ENCODE assay signal across 20 cellular contexts in the genomic region with DNA sequence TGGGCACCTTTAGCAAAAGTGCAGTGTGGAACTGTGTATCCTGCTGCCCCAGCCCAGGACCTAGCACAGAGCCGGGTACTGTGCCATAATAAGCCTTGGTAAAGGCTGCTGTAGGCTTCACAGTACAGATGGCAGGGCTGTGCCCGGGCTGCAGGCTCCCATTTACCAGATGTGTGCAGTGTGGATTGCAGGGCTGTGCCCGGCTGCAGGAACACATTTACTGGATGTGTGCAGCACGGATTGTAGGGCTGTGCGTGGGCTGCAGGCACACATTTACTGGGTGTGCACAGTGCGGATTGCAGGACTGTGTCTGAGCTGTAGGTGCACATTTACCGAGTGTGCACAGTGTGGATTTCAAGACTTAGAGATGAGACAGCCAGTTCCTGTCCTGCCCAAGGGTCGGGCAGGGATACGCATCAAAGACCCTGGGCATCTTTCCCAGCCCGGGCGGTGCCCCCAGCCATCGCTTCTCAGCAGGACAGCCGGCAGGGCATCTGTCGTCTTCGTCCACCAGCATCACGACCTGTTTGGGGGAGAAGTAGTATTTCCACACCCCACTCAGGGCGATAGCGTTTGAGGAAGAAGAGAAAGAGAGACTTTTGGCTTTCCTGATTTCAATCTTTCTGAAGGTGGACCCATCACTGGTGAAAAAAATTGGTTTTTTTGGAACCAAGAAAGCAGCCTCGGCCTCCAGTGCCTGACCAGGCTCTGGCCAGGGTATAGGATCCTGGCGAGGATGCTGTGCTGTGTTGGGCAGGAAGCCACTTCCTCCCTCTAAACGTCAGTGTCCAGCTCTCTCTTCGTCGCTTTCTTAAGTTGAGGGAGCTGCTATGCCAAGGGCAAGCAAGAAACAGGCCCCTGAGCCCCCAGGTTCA.
DNase-seq lines count a peak whose midpoint lies in the region; ATAC-seq, FAIRE-seq and TF ChIP-seq lines count a peak whose summit lies in the region.
"Had no signal": no experiment of that assay in that cellular context is flagged by ENCODE, and none has a peak within 500 bp of the region (broad histone marks: within the 10 kb centered on the region; RNA-seq: fewer than 3 reads in every experiment).

No MANE protein-coding gene starts in this region.

- POLR2A ChIA-PET in H1 (lab: Charles Lee; ENCODE audit: partially characterized antibody): no interaction called here

- no peak overlapping the region for H3K23ac ChIP-seq in H1 (ENCODE audit: insufficient read length)

- H3K9ac ChIP-seq in H1 (replicated peaks in 1 of 4; ENCODE audit: extremely low read depth in 1 of 4, low read depth in 3 of 4, low read length in 3 of 4): no peak overlapping the region

- TF ChIP-seq CTCF in H1 (IDR thresholded peaks at IDR 0.05; ENCODE audit: control extremely low read depth in 1 of 3, insufficient read depth in 1 of 3, low read depth in 1 of 3, low read length in 3 of 3) (no peak), psoas muscle (IDR thresholded peaks at IDR 0.05) (no peak)

- H2BK20ac ChIP-seq in H1 (ENCODE audit: low read length): no peak overlapping the region

- no peak for TF ChIP-seq POLR2A in H1 (IDR thresholded peaks at IDR 0.05; ENCODE audit: control extremely low read depth in 1 of 2, low read depth in 2 of 2, low read length in 2 of 2)

- no peak overlapping the region for H3K4ac ChIP-seq in H1 (replicated peaks; ENCODE audit: insufficient read length, low read depth, low read length)

- H2BK12ac ChIP-seq in H1 (ENCODE audit: low read depth, low read length): 0 out of 2 replicates have a peak overlapping the region, but pooled peaks have one; percentile 65

- H4K91ac ChIP-seq in H1 (replicated peaks; ENCODE audit: insufficient read length, low read length): no peak overlapping the region

- H2AK5ac ChIP-seq in H1 (ENCODE audit: low read depth, low read length): peak overlapping the region; percentile 76; the same call in 1 of the 2 replicates

- H3K18ac ChIP-seq in H1 (ENCODE audit: extremely low read depth, low read length): no peak overlapping the region

- DNase-seq in G401 (ENCODE audit: low spot score): peak; percentile 72
- peak; percentile 39 for DNase-seq in NCI-H1694 treated with DMSO at 0.1 percent for 48 hours (lab: John Stamatoyannopoulos, UW)
- DNase-seq in H1 (ENCODE audit: low read depth in 1 of 2, low spot score in 2 of 2): no peak
- DNase-seq in psoas muscle: peak in 1 of 2 donors; percentile 36
- DNase-seq in NCI-H2227 (lab: John Stamatoyannopoulos, UW; ENCODE audit: unreplicated experiment): no peak
- no peak for DNase-seq in effector memory CD4-positive, alpha-beta T cell
- DNase-seq in dermis blood vessel endothelial cell: no peak
- DNase-seq: activated CD4-positive, CD25-positive, alpha-beta regulatory T cell; activated CD8-positive, alpha-beta T cell treated with anti-CD3 and anti-CD28 coated beads, Interleukin-2, amount 10 ng/mL, durations not matched to agents 7 days and 5 days; activated naive CD4-positive, alpha-beta T cell treated with anti-CD3 and anti-CD28 coated beads, Interleukin-2, amount 10 ng/mL, durations not matched to agents 7 days and 5 days; activated T-cell treated with anti-CD3 and anti-CD28 coated beads, Interleukin-2, amount 50 U/mL, for 24 hours; anterior cingulate cortex; effector memory CD8-positive, alpha-beta T cell; head of caudate nucleus; NCI-H526; ovary; stimulated activated CD4-positive, alpha-beta T cell treated with anti-CD3 and anti-CD28 coated beads, Interleukin-2, amount 100 ng/mL, for 48 hours had no signal

- H3K9me3 ChIP-seq in H1 (ENCODE audit: insufficient read depth in 2 of 2, low read depth in 1 of 2, low read length in 1 of 2) (no peaks in the 10 kb centered on the region), psoas muscle (no peaks in the 10 kb centered on the region)
- H3K9me3 ChIP-seq in effector memory CD4-positive, alpha-beta T cell (ENCODE audit: control insufficient read depth, low read length): no peaks in the 10 kb centered on the region
- H3K9me3 ChIP-seq: ovary, SJSA1 had no signal

- H3K36me3 ChIP-seq in H1 (ENCODE audit: control insufficient read depth in 2 of 4, insufficient read depth in 4 of 4, low read length in 3 of 4): no peaks in the 10 kb centered on the region
- H3K36me3 ChIP-seq in psoas muscle (ENCODE audit: insufficient read depth in 1 of 2, low read depth in 1 of 2): no peaks in the 10 kb centered on the region
- H3K36me3 ChIP-seq in effector memory CD4-positive, alpha-beta T cell (ENCODE audit: control insufficient read depth, insufficient read depth, low read length): no peaks in the 10 kb centered on the region
- H3K36me3 ChIP-seq: ovary, SJSA1 had no signal

- no peak overlapping the region for H3K4me2 ChIP-seq in H1 (ENCODE audit: insufficient read depth in 1 of 2, low read depth in 2 of 2, low read length in 2 of 2)

- peak in 3 of 4 donors; percentile 12 to 28 (median 17) for ATAC-seq in psoas muscle
- no peak for ATAC-seq in HG02970 (IDR thresholded peaks at IDR 0.05; ENCODE audit: low FRiP score, unreplicated experiment)
- ATAC-seq: activated CD8-positive, alpha-beta T cell treated with anti-CD3 and anti-CD28 coated beads, Interleukin-2, amount 10 ng/mL, durations not matched to agents 7 days and 5 days; effector memory CD8-positive, alpha-beta T cell had no signal

- H3K27ac ChIP-seq in H1 (ENCODE audit: low read depth, low read length) (no peak overlapping the region), psoas muscle (no peak overlapping the region)
- no peak overlapping the region for H3K27ac ChIP-seq in effector memory CD4-positive, alpha-beta T cell (ENCODE audit: insufficient read depth, low read length, poor library complexity, severe bottlenecking)
- H3K27ac ChIP-seq: ovary, SJSA1 had no signal

- H4K5ac ChIP-seq in H1 (ENCODE audit: insufficient read length, low read depth, low read length): no peak overlapping the region

- peak overlapping the region; percentile 47; the same call in 1 of the 2 replicates for H2BK5ac ChIP-seq in H1 (ENCODE audit: low read depth, low read length)

- H3K4me3 ChIP-seq in H1 (ENCODE audit: extremely low read depth in 1 of 4, insufficient read depth in 2 of 4, low read depth in 3 of 4, low read length in 4 of 4) (no peak overlapping the region), psoas muscle (no peak overlapping the region)
- no peak overlapping the region for H3K4me3 ChIP-seq in effector memory CD4-positive, alpha-beta T cell (ENCODE audit: insufficient read depth, low read depth, low read length, poor library complexity, severe bottlenecking)
- H3K4me3 ChIP-seq: ovary, SJSA1 had no signal

- peaks cover 0 to 35% of the 10 kb centered on the region in 2 experiments; a peak in 2 of 4 replicates for H3K79me2 ChIP-seq in H1 (ENCODE audit: control insufficient read depth in 1 of 2, insufficient read depth in 2 of 2, low read length in 2 of 2)

- H2AFZ ChIP-seq in H1 (ENCODE audit: low read length): no peak overlapping the region

- CTCF ChIA-PET in H1 (lab: Charles Lee; ENCODE audit: partially characterized antibody): interaction anchor here (1.0 to 1.9 kb wide), 3 partner anchors 13 to 306 kb away, joined by 3 to 4 read pairs (median 3); no protein-coding TSS in a partner anchor

- H3K56ac ChIP-seq in H1 (replicated peaks; ENCODE audit: insufficient read length, low read depth, low read length): no peak overlapping the region

- peaks cover 0 to 16% (median 3%) of the 10 kb centered on the region in 4 experiments; a peak in 2 of 7 replicates for H3K4me1 ChIP-seq in H1 (replicated peaks in 1 of 4; ENCODE audit: control insufficient read depth in 3 of 4, insufficient read depth in 4 of 4, low read length in 3 of 4)
- peaks cover 27% of the 10 kb centered on the region for H3K4me1 ChIP-seq in psoas muscle
- no peaks in the 10 kb centered on the region for H3K4me1 ChIP-seq in effector memory CD4-positive, alpha-beta T cell (ENCODE audit: control insufficient read depth, insufficient read depth, low read length, poor library complexity, severe bottlenecking)
- H3K4me1 ChIP-seq: SJSA1 had no signal

- H3K27me3 ChIP-seq in H1 (replicated peaks in 1 of 4; ENCODE audit: control insufficient read depth in 3 of 4, extremely low read depth in 1 of 4, insufficient read depth in 3 of 4, low read length in 3 of 4) (no peaks in the 10 kb centered on the region), psoas muscle (ENCODE audit: insufficient read depth in 3 of 3, low read length in 2 of 3) (no peaks in the 10 kb centered on the region)
- no peaks in the 10 kb centered on the region for H3K27me3 ChIP-seq in effector memory CD4-positive, alpha-beta T cell (replicated peaks; ENCODE audit: control insufficient read depth, insufficient read depth, low read length, poor library complexity, severe bottlenecking)
- H3K27me3 ChIP-seq: ovary, SJSA1 had no signal

- TF ChIP-seq EP300 in H1 (IDR thresholded peaks at IDR 0.05; ENCODE audit: borderline replicate concordance in 1 of 2, low read depth in 2 of 2, low read length in 2 of 2): no peak

- in situ Hi-C loops in G401 (cut with HindIII; ENCODE audit: low sequenced_read_pairs): no loop called here

- no peak overlapping the region; the same call in 1 of the 2 replicates for H4K8ac ChIP-seq in H1 (ENCODE audit: extremely low read depth, insufficient read depth, low read length)

- no peak overlapping the region for H2BK15ac ChIP-seq in H1 (ENCODE audit: low read length)

- H3K23me2 ChIP-seq in H1 (ENCODE audit: low read depth, low read length): no peaks in the 10 kb centered on the region

- H2BK120ac ChIP-seq in H1 (replicated peaks; ENCODE audit: low read depth, low read length): no peak overlapping the region

- intact Hi-C loops in psoas muscle (cut with DNase I): no loop called here

- no peak overlapping the region for H3K14ac ChIP-seq in H1 (ENCODE audit: insufficient read length)

- no peak for TF ChIP-seq RAD21 in H1 (IDR thresholded peaks at IDR 0.05 in 1 of 2, conservative IDR thresholded peaks at IDR 0.05 in 1 of 2; ENCODE audit: low read depth in 2 of 2, low read length in 2 of 2)

- peaks cover 1 to 9% of the 10 kb centered on the region in 2 experiments for H4K20me1 ChIP-seq in H1 (replicated peaks in 1 of 2; ENCODE audit: control insufficient read depth in 1 of 2, insufficient read depth in 2 of 2, low read length in 2 of 2)

- H3K79me1 ChIP-seq in H1 (ENCODE audit: low read depth, low read length): peaks cover 7% of the 10 kb centered on the region

- 91% methylated on average over 23 of the region's 23 CpGs; no CpG with 5 or more reads in 1 of the 2 experiments for WGBS in H1 (ENCODE audit: extremely low coverage in 1 of 2, insufficient coverage in 1 of 2, insufficient read length in 1 of 2, insufficient replicate concordance in 2 of 2, low coverage in 1 of 2, low lambda C conversion rate in 2 of 2, missing lambda C conversion rate in 1 of 2), 2 experiments
- 54 to 79% (median 60%) methylated on average over 23 of the region's 23 CpGs for WGBS in psoas muscle, 3 donors

- FAIRE-seq in H1 (lab: Jason Lieb, UNC): no peak
- FAIRE-seq: GM12891 had no signal

TF ChIP-seq in H1, 55 proteins besides CTCF, POLR2A, EP300 and RAD21 (continues in another document):
- TF ChIP-seq NANOG (IDR thresholded peaks at IDR 0.05; ENCODE audit: insufficient read depth, low read depth, low read length, poor library complexity, severe bottlenecking) (no peak), NRF1 (IDR thresholded peaks at IDR 0.05; ENCODE audit: low read depth, low read length) (no peak), ASH2L (IDR thresholded peaks at IDR 0.05; ENCODE audit: low read length) (no peak), ZNF274 (IDR thresholded peaks at IDR 0.05; ENCODE audit: borderline replicate concordance, extremely low read depth, low read length) (no peak)

Comparison
In these comparisons a context has a peak if more than half of its experiments do, and no peak if none do; other contexts are left out.
1. DNase-seq: peak in G401 (single experiment) and NCI-H1694 treated with DMSO at 0.1 percent for 48 hours (single experiment); none in H1 (0 of 2), NCI-H2227 (single experiment), effector memory CD4-positive, alpha-beta T cell (0 of 3) and dermis blood vessel endothelial cell (single experiment).